Comparison of ENCODE assay signal across 16 cellular contexts in the genomic region with DNA sequence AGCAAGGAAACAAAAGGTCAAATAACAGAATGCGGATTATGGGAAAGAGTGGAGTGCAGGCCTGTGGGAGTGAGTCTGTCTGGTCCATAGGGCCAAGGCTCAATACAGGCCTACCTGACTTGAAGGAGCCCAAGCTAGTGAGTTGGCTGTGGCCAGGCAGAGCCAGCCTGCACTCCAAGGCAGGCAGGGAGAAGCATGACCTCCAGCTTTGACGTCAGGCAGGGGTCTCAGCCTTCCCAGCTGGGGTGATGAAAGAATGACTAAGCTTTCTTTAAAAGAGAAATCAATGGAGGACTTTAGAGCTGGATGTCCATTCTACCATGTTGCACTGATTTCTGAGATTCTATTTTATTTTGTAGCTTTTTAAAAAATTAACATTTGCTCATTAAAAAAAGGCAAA.
"Had no signal": no experiment of that assay in that cellular context is flagged by ENCODE, and none has a peak within 500 bp of the region (broad histone marks: within the 10 kb centered on the region; RNA-seq: fewer than 3 reads in every experiment).

No MANE protein-coding gene starts in this region.

- H3K9me3 Mint-ChIP-seq: WTC11 had no signal

- H3K27me3 ChIP-seq: brain microvascular endothelial cell, testis had no signal

- H3K27me3 Mint-ChIP-seq: activated CD4-positive, alpha-beta T cell treated with anti-CD3 and anti-CD28 coated beads, Interleukin-2, amount 10 ng/mL, durations not matched to agents 24 days and 14 days; activated naive CD4-positive, alpha-beta T cell treated with anti-CD3 and anti-CD28 coated beads, Interleukin-2, amount 50 U/mL, for 24 hours; activated T-cell treated with anti-CD3 and anti-CD28 coated beads, Interleukin-2, amount 50 U/mL, for 24 hours; naive thymus-derived CD8-positive, alpha-beta T cell; stimulated activated naive CD8-positive, alpha-beta T cell treated with anti-CD3 and anti-CD28 coated beads, Interleukin-15, Interleukin-2, amounts not matched to agents 100 ng/mL and 50 ng/mL, for 24 hours had no signal

- H3K9me3 ChIP-seq: psoas muscle, testis had no signal

- H3K36me3 ChIP-seq: brain microvascular endothelial cell had no signal

- H3K4me3 Mint-ChIP-seq: activated CD4-positive, alpha-beta T cell treated with anti-CD3 and anti-CD28 coated beads, Interleukin-2, amount 10 ng/mL, durations not matched to agents 24 days and 14 days; activated naive CD4-positive, alpha-beta T cell treated with anti-CD3 and anti-CD28 coated beads, Interleukin-2, amount 50 U/mL, for 24 hours; activated T-cell treated with anti-CD3 and anti-CD28 coated beads, Interleukin-2, amount 50 U/mL, for 24 hours; naive thymus-derived CD8-positive, alpha-beta T cell; stimulated activated naive CD8-positive, alpha-beta T cell treated with anti-CD3 and anti-CD28 coated beads, Interleukin-15, Interleukin-2, amounts not matched to agents 100 ng/mL and 50 ng/mL, for 24 hours; WTC11 had no signal

- ATAC-seq: left colon; naive thymus-derived CD8-positive, alpha-beta T cell; psoas muscle; WTC11 had no signal

- H3K4me3 ChIP-seq: lung, psoas muscle, testis had no signal

- DNase-seq: activated CD4-positive, alpha-beta T cell treated with anti-CD3 and anti-CD28 coated beads, Interleukin-2, amount 10 ng/mL, durations not matched to agents 24 days and 14 days; activated effector memory CD4-positive, alpha-beta T cell treated with Interleukin-2 at 50 U/mL for 16 hours; activated T-cell treated with anti-CD3 and anti-CD28 coated beads, Interleukin-2, amount 50 U/mL, for 24 hours; amygdala; brain microvascular endothelial cell; effector memory CD4-positive, alpha-beta T cell; left colon; naive thymus-derived CD8-positive, alpha-beta T cell; occipital lobe; psoas muscle; stimulated activated CD4-positive, alpha-beta T cell treated with anti-CD3 and anti-CD28 coated beads, Interleukin-4, amount 100 ng/mL, for 1 hour; testis had no signal

- H3K27ac Mint-ChIP-seq: activated naive CD4-positive, alpha-beta T cell treated with anti-CD3 and anti-CD28 coated beads, Interleukin-2, amount 50 U/mL, for 24 hours; activated T-cell treated with anti-CD3 and anti-CD28 coated beads, Interleukin-2, amount 50 U/mL, for 24 hours; stimulated activated naive CD8-positive, alpha-beta T cell treated with anti-CD3 and anti-CD28 coated beads, Interleukin-15, Interleukin-2, amounts not matched to agents 100 ng/mL and 50 ng/mL, for 24 hours; WTC11 had no signal

- H3K27ac ChIP-seq: brain microvascular endothelial cell, psoas muscle, testis had no signal

- H3K36me3 Mint-ChIP-seq: WTC11 had no signal
